ENCODE assay signal across 31 cellular contexts in the genomic region with DNA sequence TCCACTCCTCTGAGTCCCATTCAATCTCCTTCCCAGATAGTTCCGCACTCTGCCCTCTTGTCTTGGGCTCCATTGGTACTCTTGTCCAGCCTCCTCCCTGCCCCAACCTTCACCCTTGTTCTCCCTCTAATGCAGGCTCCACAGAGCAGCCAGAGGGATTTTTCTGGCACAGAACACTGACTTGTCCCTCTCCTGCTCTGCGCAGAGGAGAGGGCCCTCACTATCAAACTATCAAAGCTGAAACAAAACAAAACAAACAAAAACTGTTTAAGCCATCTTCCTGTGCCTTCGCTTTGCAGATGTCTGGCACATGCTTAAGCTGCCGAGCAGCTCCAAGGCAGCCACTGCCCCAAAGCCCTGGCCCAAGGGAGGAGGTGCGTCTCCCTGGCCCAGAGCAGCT. TPM values are rescaled to one million over a fixed set of nuclear protein-coding genes. Genes with fewer than 3 reads are reported as not detected.
"Had no signal": no experiment of that assay in that cellular context is flagged by ENCODE, and none has a peak within 500 bp of the region (broad histone marks: within the 10 kb centered on the region; RNA-seq: fewer than 3 reads in every experiment).

No MANE protein-coding gene starts in this region.

- H3K36me3 ChIP-seq: ascending aorta, cardiac muscle cell had no signal

- DNase-seq: activated B cell treated with CpG ODN at 0.5 μM for 24 hours; activated CD4-positive, alpha-beta memory T cell treated with anti-CD3 and anti-CD28 coated beads for 36 hours; activated CD4-positive, alpha-beta T cell treated with anti-CD3 and anti-CD28 coated beads for 4 hours; activated CD4-positive, alpha-beta T cell treated with anti-CD3 and anti-CD28 coated beads, Interleukin-2, amount 10 ng/mL, durations not matched to agents 24 days and 14 days; activated CD4-positive, alpha-beta T cell treated with anti-CD3 and anti-CD28 coated beads, Interleukin-2, amount 50 U/mL, for 1 hour; activated CD4-positive, alpha-beta T cell treated with anti-CD3 and anti-CD28 coated beads, Interleukin-2, amount 50 U/mL, for 4 hours; activated CD4-positive, CD25-positive, alpha-beta regulatory T cell treated with anti-CD3 and anti-CD28 coated beads, Interleukin-2, amount 50 U/mL, for 72 hours; activated CD8-positive, alpha-beta memory T cell treated with anti-CD3 and anti-CD28 coated beads for 24 hours; activated CD8-positive, alpha-beta memory T cell treated with anti-CD3 and anti-CD28 coated beads, Interleukin-2, amount 10 ng/mL, durations not matched to agents 7 days and 5 days; activated CD8-positive, alpha-beta memory T cell treated with anti-CD3 and anti-CD28 coated beads, Interleukin-2, amount 50 U/mL, for 48 hours; activated CD8-positive, alpha-beta T cell treated with anti-CD3 and anti-CD28 coated beads, Interleukin-2, amount 10 ng/mL, durations not matched to agents 7 days and 5 days; activated effector memory CD4-positive, alpha-beta T cell treated with Interleukin-2 at 50 U/mL for 16 hours; activated gamma-delta T cell; activated naive CD4-positive, alpha-beta T cell treated with anti-CD3 and anti-CD28 coated beads, Interleukin-2, amount 10 ng/mL, durations not matched to agents 7 days and 5 days; activated naive CD4-positive, alpha-beta T cell treated with Interleukin-2 at 50 U/mL for 16 hours; activated naive CD8-positive, alpha-beta T cell treated with anti-CD3 and anti-CD28 coated beads, Interleukin-2, amount 10 ng/mL, durations not matched to agents 7 days and 5 days; activated naive CD8-positive, alpha-beta T cell treated with anti-CD3 and anti-CD28 coated beads, Interleukin-2, amount 50 U/mL, for 24 hours; activated T-cell treated with anti-CD3 and anti-CD28 coated beads, Interleukin-2, amount 50 U/mL, for 4 hours; amygdala; anterior cingulate cortex; central memory CD4-positive, alpha-beta T cell; T-helper 1 cell; T-helper 2 cell; T-helper 9 cell had no signal

- H3K27ac ChIP-seq: ascending aorta, cardiac muscle cell, VCaP had no signal

- H3K4me3 ChIP-seq: ascending aorta, cardiac muscle cell had no signal

- H3K4me1 ChIP-seq: ascending aorta had no signal

- H3K9me3 ChIP-seq: ascending aorta had no signal

- H3K27me3 ChIP-seq: ascending aorta, cardiac muscle cell had no signal

- ATAC-seq: activated CD8-positive, alpha-beta memory T cell treated with anti-CD3 and anti-CD28 coated beads, Interleukin-2, amount 10 ng/mL, durations not matched to agents 7 days and 5 days; activated CD8-positive, alpha-beta T cell treated with anti-CD3 and anti-CD28 coated beads, Interleukin-2, amount 10 ng/mL, durations not matched to agents 7 days and 5 days; activated naive CD8-positive, alpha-beta T cell treated with anti-CD3 and anti-CD28 coated beads, Interleukin-2, amount 50 U/mL, for 24 hours; activated T-cell treated with anti-CD3 and anti-CD28 coated beads, Interleukin-2, amount 50 U/mL, for 4 hours had no signal

RNA-seq across cellular contexts. Expression of a gene that starts 2.9 kb away (rescaled TPM):
- total RNA-seq: activated B cell treated with CpG ODN at 0.5 μM for 24 hours; activated CD4-positive, alpha-beta memory T cell treated with anti-CD3 and anti-CD28 coated beads for 36 hours; activated CD4-positive, alpha-beta T cell treated with anti-CD3 and anti-CD28 coated beads, Interleukin-2, amount 10 ng/mL, durations not matched to agents 24 days and 14 days; activated CD8-positive, alpha-beta memory T cell treated with anti-CD3 and anti-CD28 coated beads, Interleukin-2, amount 10 ng/mL, durations not matched to agents 7 days and 5 days; activated CD8-positive, alpha-beta T cell treated with anti-CD3 and anti-CD28 coated beads, Interleukin-2, amount 10 ng/mL, durations not matched to agents 7 days and 5 days; activated naive CD8-positive, alpha-beta T cell treated with anti-CD3 and anti-CD28 coated beads, Interleukin-2, amount 10 ng/mL, durations not matched to agents 7 days and 5 days; activated T-cell treated with anti-CD3 and anti-CD28 coated beads, Interleukin-2, amount 50 U/mL, for 4 hours; activated T-helper 2 cell treated with anti-CD3 and anti-CD28 coated beads, Interferon-gamma antibody, Interleukin-2, Interleukin-4, amounts not matched to agents 10 μg/mL and 5 μg/mL and 100 μg/mL, durations not matched to agents 14 hours and 24 hours and 36 hours; ascending aorta; bronchial epithelial cell; cardiac muscle cell; cerebellum had no signal
- polyA plus RNA-seq: adipose tissue, cardiac muscle cell had no signal

RNA-seq across cellular contexts. Expression of a gene that starts 21.7 kb away (rescaled TPM):
- total RNA-seq: activated B cell treated with CpG ODN at 0.5 μM for 24 hours; activated CD4-positive, alpha-beta memory T cell treated with anti-CD3 and anti-CD28 coated beads for 36 hours; activated CD4-positive, alpha-beta T cell treated with anti-CD3 and anti-CD28 coated beads, Interleukin-2, amount 10 ng/mL, durations not matched to agents 24 days and 14 days; activated CD8-positive, alpha-beta memory T cell treated with anti-CD3 and anti-CD28 coated beads, Interleukin-2, amount 10 ng/mL, durations not matched to agents 7 days and 5 days; activated CD8-positive, alpha-beta T cell treated with anti-CD3 and anti-CD28 coated beads, Interleukin-2, amount 10 ng/mL, durations not matched to agents 7 days and 5 days; activated naive CD8-positive, alpha-beta T cell treated with anti-CD3 and anti-CD28 coated beads, Interleukin-2, amount 10 ng/mL, durations not matched to agents 7 days and 5 days; activated T-cell treated with anti-CD3 and anti-CD28 coated beads, Interleukin-2, amount 50 U/mL, for 4 hours; activated T-helper 2 cell treated with anti-CD3 and anti-CD28 coated beads, Interferon-gamma antibody, Interleukin-2, Interleukin-4, amounts not matched to agents 10 μg/mL and 5 μg/mL and 100 μg/mL, durations not matched to agents 14 hours and 24 hours and 36 hours; ascending aorta; bronchial epithelial cell; cerebellum had no signal
- polyA plus RNA-seq: cardiac muscle cell had no signal

RNA-seq across cellular contexts. Expression of a gene that starts 42.2 kb away (rescaled TPM):
- total RNA-seq: activated B cell treated with CpG ODN at 0.5 μM for 24 hours; activated CD4-positive, alpha-beta memory T cell treated with anti-CD3 and anti-CD28 coated beads for 36 hours; activated CD4-positive, alpha-beta T cell treated with anti-CD3 and anti-CD28 coated beads, Interleukin-2, amount 10 ng/mL, durations not matched to agents 24 days and 14 days; activated CD8-positive, alpha-beta memory T cell treated with anti-CD3 and anti-CD28 coated beads, Interleukin-2, amount 10 ng/mL, durations not matched to agents 7 days and 5 days; activated CD8-positive, alpha-beta T cell treated with anti-CD3 and anti-CD28 coated beads, Interleukin-2, amount 10 ng/mL, durations not matched to agents 7 days and 5 days; activated naive CD8-positive, alpha-beta T cell treated with anti-CD3 and anti-CD28 coated beads, Interleukin-2, amount 10 ng/mL, durations not matched to agents 7 days and 5 days; activated T-cell treated with anti-CD3 and anti-CD28 coated beads, Interleukin-2, amount 50 U/mL, for 4 hours; activated T-helper 2 cell treated with anti-CD3 and anti-CD28 coated beads, Interferon-gamma antibody, Interleukin-2, Interleukin-4, amounts not matched to agents 10 μg/mL and 5 μg/mL and 100 μg/mL, durations not matched to agents 14 hours and 24 hours and 36 hours; ascending aorta; bronchial epithelial cell had no signal
